ENCODE assay signal across 8 cellular contexts in genomic region chr6:157879034-157879872, GRCh38. TPM values are rescaled to one million over a fixed set of nuclear protein-coding genes. Genes with fewer than 3 reads are reported as not detected.
DNase-seq lines count a peak whose midpoint lies in the region; ATAC-seq and TF ChIP-seq lines count a peak whose summit lies in the region.
"Had no signal": no experiment of that assay in that cellular context is flagged by ENCODE, and none has a peak within 500 bp of the region (broad histone marks: within the 10 kb centered on the region; RNA-seq: fewer than 3 reads in every experiment).

No MANE protein-coding gene starts in this region.

- H3K9me3 Mint-ChIP-seq in GM23338 (no peaks in the 10 kb centered on the region), nephron (no peaks in the 10 kb centered on the region)

- H3K4me2 ChIP-seq in GM23338, result peak overlapping the region; percentile 53

- peaks cover 3% of the 10 kb centered on the region; the same call in 1 of the 2 replicates for H3K9me2 ChIP-seq in GM23338 (ENCODE audit: insufficient read depth)

- H3K36me3 ChIP-seq in GM23338 (ENCODE audit: insufficient read depth), result peaks cover 5% of the 10 kb centered on the region; the same call in 1 of the 2 replicates

- no peak for TF ChIP-seq CTCF in GM23338 (conservative IDR thresholded peaks at IDR 0.05; ENCODE audit: low read depth in 2 of 2)
- TF ChIP-seq CTCF in nephron (IDR thresholded peaks at IDR 0.05; ENCODE audit: unreplicated experiment in 3 of 3), result no peak

- peak overlapping the region; percentile 44; the same call in 2 of the 3 replicates for H3K4me3 Mint-ChIP-seq in GM23338
- H3K4me3 Mint-ChIP-seq in nephron, result no peak overlapping the region

- ATAC-seq in GM19043 (IDR thresholded peaks at IDR 0.05; ENCODE audit: low read depth, unreplicated experiment) (peak; percentile 83), GM23338 (peak; percentile 87), HG03469 (IDR thresholded peaks at IDR 0.05; ENCODE audit: unreplicated experiment) (peak; percentile 68)

- H3K27ac Mint-ChIP-seq in GM23338, result peak overlapping the region; percentile 77
- peak overlapping the region; percentile 25 to 37 (median 30) for H3K27ac Mint-ChIP-seq in nephron

- no peak overlapping the region for H2AFZ ChIP-seq in GM23338

- H3K4me1 ChIP-seq in GM23338 (ENCODE audit: insufficient read depth), result peaks cover 25% of the 10 kb centered on the region

- no peaks in the 10 kb centered on the region for H3K27me3 ChIP-seq in GM23338 (ENCODE audit: insufficient read depth)

- H3K79me2 ChIP-seq in GM23338 (replicated peaks; ENCODE audit: insufficient read depth), result no peaks in the 10 kb centered on the region

- DNase-seq in GM23338 (ENCODE audit: low spot score) (peak; percentile 45), pons (ENCODE audit: low spot score) (no peak), HuH-7 (ENCODE audit: low spot score) (no peak)
- no peak for DNase-seq in stimulated activated CD4-positive, alpha-beta T cell treated with anti-CD3 and anti-CD28 coated beads, Interleukin-4, amount 100 ng/mL, for 1 hour
- DNase-seq: NCI-H146 had no signal

- H3K36me3 Mint-ChIP-seq in GM23338 (ENCODE audit: low read depth), result peaks cover 47% of the 10 kb centered on the region
- peaks cover 63% of the 10 kb centered on the region for H3K36me3 Mint-ChIP-seq in nephron (ENCODE audit: low read depth)

- H3K27me3 Mint-ChIP-seq in GM23338 (ENCODE audit: insufficient read depth, low read depth, poor library complexity) (peaks cover 6% of the 10 kb centered on the region), nephron (ENCODE audit: low read depth) (no peaks in the 10 kb centered on the region)

- H3K4me3 ChIP-seq in GM23338, result no peak overlapping the region

- no peak overlapping the region for H3K27ac ChIP-seq in GM23338 (ENCODE audit: low read depth)

- H4K20me1 ChIP-seq in GM23338 (replicated peaks; ENCODE audit: insufficient read depth), result no peaks in the 10 kb centered on the region

- H3F3A ChIP-seq in GM23338 (replicated peaks; ENCODE audit: low read depth), result no peaks in the 10 kb centered on the region

- H3K4me1 Mint-ChIP-seq in GM23338 (peaks cover 40% of the 10 kb centered on the region), nephron (peaks cover 19% of the 10 kb centered on the region)

TF ChIP-seq in GM23338, 12 proteins besides CTCF, POLR2A, EP300 and RAD21:
- no peak for TF ChIP-seq ETS1 (IDR thresholded peaks at IDR 0.05)

RNA-seq across cellular contexts. Expression of gene SNX9, which starts 56.2 kb away (rescaled TPM):
- total RNA-seq in GM23338 (2014; rRNA removed; shearing (Covaris generic)), result 21.2 and 23.3 TPM in 2 replicates
- 18.1 and 18.4 TPM in 2 replicates for polyA plus RNA-seq in GM23338 (2016; fragmentation: Nextera tagmentation; extraction: Ambion mirVana)
